Comparison of ENCODE assay signal across 27 cellular contexts in the genomic region with DNA sequence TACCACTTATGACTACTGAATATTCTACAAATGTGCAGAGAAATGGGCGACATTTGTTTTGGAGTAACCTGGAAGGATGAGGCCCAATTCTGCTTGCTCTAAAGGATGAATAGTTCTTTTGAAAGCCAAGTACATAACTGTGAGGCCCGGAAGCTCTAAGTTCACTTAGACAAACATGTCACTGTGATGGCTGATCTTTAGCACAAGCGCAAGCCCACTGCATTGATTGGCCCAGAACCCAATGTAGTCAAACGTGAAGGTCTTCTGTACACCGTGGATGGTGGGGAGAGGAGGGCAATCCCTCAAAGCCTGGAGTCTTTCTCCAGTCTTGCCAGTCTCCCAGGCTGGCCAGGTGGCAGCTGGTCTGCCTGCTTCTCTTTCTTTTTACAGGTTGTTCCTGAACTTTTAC.
"Had no signal": no experiment of that assay in that cellular context is flagged by ENCODE, and none has a peak within 500 bp of the region (broad histone marks: within the 10 kb centered on the region; RNA-seq: fewer than 3 reads in every experiment).

No MANE protein-coding gene starts in this region.

- FAIRE-seq: urothelium cell line had no signal

- H3K36me3 ChIP-seq: stomach, suprapubic skin, thoracic aorta, thyroid gland, tibial artery, tibial nerve, transverse colon, upper lobe of left lung, upper lobe of right lung, uterus, vagina had no signal

- H3K4me1 ChIP-seq: stomach, suprapubic skin, testis, tibial artery, tibial nerve, transverse colon, upper lobe of left lung, upper lobe of right lung, uterus, vagina had no signal

- H3K27ac ChIP-seq: stomach, suprapubic skin, testis, thoracic aorta, thyroid gland, tibial artery, tibial nerve, transverse colon, upper lobe of left lung, upper lobe of right lung, uterus, vagina had no signal

- H3K4me3 ChIP-seq: stomach, suprapubic skin, testis, thoracic aorta, thyroid gland, tibial artery, tibial nerve, transverse colon, upper lobe of left lung, upper lobe of right lung, uterus, vagina had no signal

- ATAC-seq: stimulated activated effector memory CD8-positive, alpha-beta T cell treated with anti-CD3 and anti-CD28 coated beads, Interleukin-12 subunit alpha, Interleukin-12 subunit beta, amount 100 ng/mL, for 72 hours; stimulated activated memory B cell treated with anti-CD40 and anti-IgM and Interleukin-4, amounts not matched to agents 10 μg/mL and 1 μg/mL and 100 μg/mL, for 72 hours; stimulated activated naive B cell treated with anti-CD40 and anti-IgM and Interleukin-4, amounts not matched to agents 10 μg/mL and 1 μg/mL and 100 μg/mL, for 72 hours; stimulated activated naive CD8-positive, alpha-beta T cell treated with anti-CD3 and anti-CD28 coated beads, Interleukin-15, amount 100 ng/mL, for 72 hours; stimulated activated naive CD8-positive, alpha-beta T cell treated with anti-CD3 and anti-CD28 coated beads, Interleukin-15, Interleukin-2, amounts not matched to agents 100 U/mL and 50 U/mL, for 24 hours; upper lobe of right lung had no signal

- DNase-seq: stimulated activated CD4-positive, alpha-beta T cell treated with anti-CD3 and anti-CD28 coated beads, Interleukin-2, amount 100 ng/mL, for 48 hours; stimulated activated CD4-positive, alpha-beta T cell treated with anti-CD3 and anti-CD28 coated beads, Interleukin-4, amount 100 ng/mL, for 1 hour; stimulated activated CD4-positive, alpha-beta T cell treated with anti-CD3 and anti-CD28 coated beads, Interleukin-4, amount 100 ng/mL, for 24 hours; stimulated activated CD4-positive, alpha-beta T cell treated with anti-CD3 and anti-CD28 coated beads, Interleukin-4, amount 100 ng/mL, for 4 hours; stimulated activated CD8-positive, alpha-beta memory T cell treated with anti-CD3 and anti-CD28 coated beads, Interleukin-4, amount 100 ng/mL, for 48 hours; stimulated activated naive B cell treated with anti-CD40 and anti-IgM and Interleukin-4, amounts not matched to agents 10 μg/mL and 1 μg/mL and 100 μg/mL, for 72 hours; stimulated activated naive CD4-positive, alpha-beta T cell; stimulated activated naive CD4-positive, alpha-beta T cell treated with Interleukin-2 at 50 U/mL for 16 hours; stimulated activated naive CD8-positive, alpha-beta T cell treated with anti-CD3 and anti-CD28 coated beads, Interleukin-15, amount 100 ng/mL, for 72 hours; stimulated activated naive CD8-positive, alpha-beta T cell treated with anti-CD3 and anti-CD28 coated beads, Interleukin-15, Interleukin-2, amounts not matched to agents 100 U/mL and 50 U/mL, for 24 hours; stomach; substantia nigra; testis; thyroid gland; tibial artery; transverse colon; trophoblast cell; upper lobe of left lung; upper lobe of right lung; uterus had no signal

- H3K9me3 ChIP-seq: stomach, suprapubic skin, testis, thoracic aorta, thyroid gland, tibial artery, tibial nerve, transverse colon, upper lobe of left lung, upper lobe of right lung, uterus, vagina had no signal

- H3K27me3 ChIP-seq: stomach, suprapubic skin, testis, thyroid gland, tibial artery, tibial nerve, transverse colon, upper lobe of left lung, upper lobe of right lung, uterus, vagina had no signal
